In genomic region chr14:99586054-99586760, GRCh38 we compare ENCODE assay signal across 12 cellular contexts. TPM values are rescaled to one million over a fixed set of nuclear protein-coding genes. Genes with fewer than 3 reads are reported as not detected.
"Had no signal": no experiment of that assay in that cellular context is flagged by ENCODE, and none has a peak within 500 bp of the region (broad histone marks: within the 10 kb centered on the region; RNA-seq: fewer than 3 reads in every experiment).

No MANE protein-coding gene starts in this region.

- ATAC-seq: activated CD4-positive, CD25-positive, alpha-beta regulatory T cell treated with anti-CD3 and anti-CD28 coated beads, Interleukin-2, amount 50 U/mL, for 24 hours had no signal

- DNase-seq: activated naive CD4-positive, alpha-beta T cell treated with anti-CD3 and anti-CD28 coated beads, Interleukin-2, amount 50 U/mL, for 16 hours; cerebellar nuclear complex; ovary; stimulated activated CD4-positive, alpha-beta T cell treated with anti-CD3 and anti-CD28 coated beads, Interleukin-15, amount 100 ng/mL, for 24 hours; stimulated activated CD4-positive, alpha-beta T cell treated with anti-CD3 and anti-CD28 coated beads, Interleukin-4, amount 100 ng/mL, for 24 hours; thyroid gland; uterus had no signal

- H3K27me3 ChIP-seq: hepatocyte, ovary, thyroid gland, uterus had no signal

- H3K4me2 ChIP-seq: hepatocyte had no signal

- H3K36me3 ChIP-seq: ovary, thyroid gland, uterus had no signal

- H2AFZ ChIP-seq: hepatocyte had no signal

- H3K27ac ChIP-seq: hepatocyte, ovary, thyroid gland had no signal

- H3K9me3 ChIP-seq: ovary, thyroid gland, uterus had no signal

- H3K4me3 ChIP-seq: hepatocyte, lung, ovary, thyroid gland, uterus had no signal

RNA-seq across cellular contexts. Expression of gene HHIPL1, which starts 58.7 kb away (rescaled TPM):
- total RNA-seq: activated T-helper 2 cell treated with anti-CD3 and anti-CD28 coated beads, Interferon-gamma antibody, Interleukin-2, Interleukin-4, amounts not matched to agents 10 μg/mL and 5 μg/mL and 100 μg/mL, durations not matched to agents 14 hours and 24 hours and 36 hours; T-helper 2 cell treated with Interferon-gamma antibody and Interleukin-4, amounts not matched to agents 100 ng/mL and 5 ng/mL, for 36 hours had no signal
